ENCODE assay signal across 15 cellular contexts in the genomic region with DNA sequence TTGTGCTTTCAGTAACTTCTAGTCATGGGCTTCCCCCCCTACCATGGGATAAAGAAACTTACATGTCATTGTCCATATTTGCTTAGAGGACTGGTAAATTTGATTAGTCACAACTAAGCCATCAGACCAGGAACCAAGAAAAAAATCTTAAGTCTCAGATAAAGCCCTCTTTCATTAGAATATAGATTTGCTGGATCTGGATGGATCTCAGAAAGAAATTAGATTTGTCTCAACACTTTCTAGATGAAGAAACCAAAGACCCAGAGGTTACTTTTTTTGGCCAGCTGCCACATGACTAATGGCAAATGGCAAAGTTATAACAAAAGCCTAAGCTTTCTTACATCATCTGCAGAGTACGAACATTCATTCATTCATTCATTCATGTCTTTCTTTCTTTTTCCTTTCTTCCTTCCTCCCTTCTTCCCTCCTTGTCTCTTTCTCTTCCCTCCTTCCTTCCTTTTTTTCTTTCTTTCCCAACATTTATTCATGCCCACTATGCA.
DNase-seq lines count a peak whose midpoint lies in the region; ATAC-seq and TF ChIP-seq lines count a peak whose summit lies in the region.
"Had no signal": no experiment of that assay in that cellular context is flagged by ENCODE, and none has a peak within 500 bp of the region (broad histone marks: within the 10 kb centered on the region; RNA-seq: fewer than 3 reads in every experiment).

No MANE protein-coding gene starts in this region.

- CTCF ChIA-PET in RWPE1 (lab: Yijun Ruan, JAX), result interaction anchor here (0.6 kb wide), 1 partner anchor 970 kb away, joined by 4 read pairs; no protein-coding TSS in a partner anchor

- H3K27ac ChIP-seq in RWPE1, result no peak overlapping the region
- peak overlapping the region; percentile 37 for H3K27ac ChIP-seq in epithelial cell of prostate
- H3K27ac ChIP-seq: left lung, parathyroid adenoma had no signal

- no peaks in the 10 kb centered on the region for H3K36me3 ChIP-seq in HAP-1 (replicated peaks)
- H3K36me3 ChIP-seq: left lung had no signal

- H3K4me3 ChIP-seq in HAP-1, result no peak overlapping the region
- H3K4me3 ChIP-seq: left lung had no signal

- in situ Hi-C loops in HAP-1 (cut with MboI; ENCODE audit: low sequenced_read_pairs), result no loop called here

- no peaks in the 10 kb centered on the region for H3K27me3 ChIP-seq in HAP-1 (ENCODE audit: low read depth)

- no peak for TF ChIP-seq CTCF in RWPE1 (conservative IDR thresholded peaks at IDR 0.05; ENCODE audit: low read depth)

- H3K4me1 ChIP-seq in HAP-1, result no peaks in the 10 kb centered on the region
- H3K4me1 ChIP-seq: left lung, parathyroid adenoma had no signal

- POLR2A ChIA-PET in RWPE1 (lab: Yijun Ruan, JAX; ENCODE audit: low non-redundant PET), result no interaction called here

- ATAC-seq in GM18867 (IDR thresholded peaks at IDR 0.05; ENCODE audit: unreplicated experiment), result no peak
- no peak for ATAC-seq in GM18873 (IDR thresholded peaks at IDR 0.05; ENCODE audit: low FRiP score, unreplicated experiment)
- no peak for ATAC-seq in HG02852 (IDR thresholded peaks at IDR 0.05; ENCODE audit: unreplicated experiment)
- ATAC-seq: left lung had no signal

- DNase-seq in HT-29 (ENCODE audit: low spot score) (peak; percentile 23), RWPE1 (ENCODE audit: low spot score) (peak; percentile 57), epithelial cell of prostate (ENCODE audit: low read depth, low spot score) (no peak), renal cortical epithelial cell (ENCODE audit: low read depth) (peak; percentile 83), HAP-1 (ENCODE audit: low spot score in 2 of 2) (no peak)
- DNase-seq: activated CD4-positive, CD25-positive, alpha-beta regulatory T cell treated with anti-CD3 and anti-CD28 coated beads, Interleukin-2, amount 50 U/mL, for 72 hours; activated naive CD4-positive, alpha-beta T cell treated with anti-CD3 and anti-CD28 coated beads, Interleukin-2, amount 10 ng/mL, durations not matched to agents 7 days and 5 days; effector memory CD4-positive, alpha-beta T cell; left lung; NCI-H2029; RPMI8226 had no signal

- no peaks in the 10 kb centered on the region for H3K9me3 ChIP-seq in HAP-1
- H3K9me3 ChIP-seq: left lung had no signal

Comparison
In these comparisons a context has a peak if more than half of its experiments do, and no peak if none do; other contexts are left out.
1. DNase-seq: peak in HT-29 (single experiment), RWPE1 (single experiment) and renal cortical epithelial cell (single experiment); none in epithelial cell of prostate (single experiment) and HAP-1 (0 of 2).